In genomic region chr14:76261371-76261811, GRCh38 we compare ENCODE assay signal across 16 cellular contexts.
A peak's percentile ranks its signal among the peaks of the same experiment; 100 is the strongest.
DNase-seq lines count a peak whose midpoint lies in the region; ATAC-seq and TF ChIP-seq lines count a peak whose summit lies in the region.
"Had no signal": no experiment of that assay in that cellular context is flagged by ENCODE, and none has a peak within 500 bp of the region (broad histone marks: within the 10 kb centered on the region; RNA-seq: fewer than 3 reads in every experiment).

No MANE protein-coding gene starts in this region.

- ATAC-seq in HG02852 (IDR thresholded peaks at IDR 0.05; ENCODE audit: unreplicated experiment) = no peak

- DNase-seq in AG10803 (ENCODE audit: low read depth) = peak; percentile 41
- peak; percentile 42 for DNase-seq in MV-4-11 (lab: John Stamatoyannopoulos, UW)
- peak; percentile 12 for DNase-seq in astrocyte of the spinal cord (ENCODE audit: low read depth, low spot score)
- peak; percentile 63 for DNase-seq in islet precursor cell
- no peak for DNase-seq in cortex of kidney (lab: John Stamatoyannopoulos, UW)
- DNase-seq in cerebellar nuclear complex (lab: John Stamatoyannopoulos, UW) = no peak
- no peak for DNase-seq in activated CD4-positive, alpha-beta T cell treated with anti-CD3 and anti-CD28 coated beads, Interleukin-2, amount 50 U/mL, for 1 hour
- DNase-seq: activated CD4-positive, alpha-beta memory T cell treated with anti-CD3 and anti-CD28 coated beads for 36 hours; activated effector memory CD4-positive, alpha-beta T cell treated with Interleukin-2 at 50 U/mL for 16 hours; Calu3; mesenchymal stem cell; NCI-H1105; NCI-H524 treated with DMSO at 0.1 percent for 48 hours; T-helper 2 cell; trophoblast cell had no signal

- TF ChIP-seq CTCF in AG10803 (conservative IDR thresholded peaks at IDR 0.05; ENCODE audit: low read length) = no peak
- no peak for TF ChIP-seq CTCF in astrocyte of the spinal cord (IDR thresholded peaks at IDR 0.05; ENCODE audit: low read depth, low read length)

- no peak overlapping the region for H3K4me3 ChIP-seq in AG10803 (ENCODE audit: low read length)
- no peak overlapping the region for H3K4me3 ChIP-seq in astrocyte of the spinal cord (ENCODE audit: low read depth, low read length)

- in situ Hi-C loops in astrocyte of the spinal cord (cut with HindIII; ENCODE audit: low sequenced_read_pairs) = no loop called here

Comparison
In these comparisons a context has a peak if more than half of its experiments do, and no peak if none do; other contexts are left out.
1. DNase-seq: peak in AG10803 (single experiment), MV-4-11 (single experiment), astrocyte of the spinal cord (single experiment) and islet precursor cell (single experiment); none in cortex of kidney (single experiment), cerebellar nuclear complex (0 of 2) and activated CD4-positive, alpha-beta T cell treated with anti-CD3 and anti-CD28 coated beads, Interleukin-2, amount 50 U/mL, for 1 hour (single experiment).